ENCODE assay signal across 8 cellular contexts in the genomic region with DNA sequence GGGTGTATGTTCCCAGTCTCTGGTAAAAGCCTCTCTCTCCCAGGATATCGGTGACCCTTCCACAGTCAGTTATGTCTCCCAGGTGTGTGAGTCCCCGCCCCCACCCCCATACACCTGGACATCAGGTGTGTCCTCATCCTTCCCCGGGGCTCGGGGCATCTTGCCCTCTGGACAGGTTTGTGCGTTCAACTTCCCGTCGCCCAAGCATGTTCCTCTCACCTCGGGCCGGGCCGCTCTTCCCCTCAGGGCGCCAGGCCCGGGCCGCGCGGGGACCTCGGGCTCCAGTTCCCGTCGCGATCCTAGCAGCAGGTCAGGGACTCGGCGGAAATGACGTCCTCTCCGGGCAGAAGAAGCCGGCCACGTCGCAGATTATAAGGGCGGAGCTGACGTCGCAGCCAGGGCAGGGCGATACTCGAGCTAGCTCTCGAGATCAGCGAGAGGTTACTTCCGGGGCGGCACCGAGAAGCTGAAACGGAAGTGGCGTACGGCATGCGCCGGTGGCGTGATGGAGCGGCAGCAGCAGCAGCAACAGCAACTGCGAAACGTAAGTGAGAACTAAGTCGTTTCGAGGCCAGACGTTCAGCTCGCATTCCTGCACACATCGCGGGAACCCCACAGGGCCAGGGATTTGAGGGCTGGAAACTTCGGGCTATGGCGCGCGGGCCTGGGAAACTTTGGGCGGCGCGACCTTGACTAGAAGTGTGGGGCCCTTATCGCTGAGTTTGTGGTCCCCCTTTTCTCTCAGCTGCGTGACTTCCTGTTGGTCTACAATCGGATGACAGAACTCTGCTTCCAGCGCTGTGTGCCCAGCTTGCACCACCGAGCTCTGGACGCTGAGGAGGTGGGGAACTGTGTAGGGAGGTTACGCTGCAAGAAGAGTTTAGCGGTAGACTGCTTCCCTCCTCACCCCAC. TPM values are rescaled to one million over a fixed set of nuclear protein-coding genes. Genes with fewer than 3 reads are reported as not detected.
DNase-seq lines count a peak whose midpoint lies in the region; ATAC-seq and TF ChIP-seq lines count a peak whose summit lies in the region.

A gene with protein sequence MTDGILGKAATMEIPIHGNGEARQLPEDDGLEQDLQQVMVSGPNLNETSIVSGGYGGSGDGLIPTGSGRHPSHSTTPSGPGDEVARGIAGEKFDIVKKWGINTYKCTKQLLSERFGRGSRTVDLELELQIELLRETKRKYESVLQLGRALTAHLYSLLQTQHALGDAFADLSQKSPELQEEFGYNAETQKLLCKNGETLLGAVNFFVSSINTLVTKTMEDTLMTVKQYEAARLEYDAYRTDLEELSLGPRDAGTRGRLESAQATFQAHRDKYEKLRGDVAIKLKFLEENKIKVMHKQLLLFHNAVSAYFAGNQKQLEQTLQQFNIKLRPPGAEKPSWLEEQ (minus strand): TSS at position 320 of the 912 bp plus-strand sequence. CDS start 910 bp downstream, outside the sequence.
A gene with protein sequence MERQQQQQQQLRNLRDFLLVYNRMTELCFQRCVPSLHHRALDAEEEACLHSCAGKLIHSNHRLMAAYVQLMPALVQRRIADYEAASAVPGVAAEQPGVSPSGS (plus strand): TSS at position 490 of the 912 bp plus-strand sequence. CDS start 16 bp downstream, at position 506.

- H3K4me2 ChIP-seq in PC-3 (ENCODE audit: low read length) = peak within 1 kb of the TSS; percentile 92

- TF ChIP-seq RAD21 in Ishikawa (IDR thresholded peaks at IDR 0.05; ENCODE audit: low read depth) = no peak

- no peaks in the 10 kb centered on the region for H3K27me3 ChIP-seq in PC-3 (ENCODE audit: low read length)

- H3K4me3 ChIP-seq in PC-3 (ENCODE audit: low read length) = peak within 1 kb of the TSS; percentile 95
- H3K4me3 ChIP-seq in mucosa of descending colon = peak within 1 kb of the TSS; percentile 50

- H3K79me2 ChIP-seq in PC-3 (ENCODE audit: low read length) = peaks cover 57% of the 10 kb centered on the region

- H3K9me2 ChIP-seq in PC-3 (replicated peaks; ENCODE audit: low read length) = no peaks in the 10 kb centered on the region

- peak within 1 kb of the TSS; percentile 96 for H3K9ac ChIP-seq in PC-3 (ENCODE audit: low read length)

- no peaks in the 10 kb centered on the region for H3K9me3 ChIP-seq in PC-3 (ENCODE audit: low read length)
- H3K9me3 ChIP-seq in mucosa of descending colon = no peaks in the 10 kb centered on the region

- CTCF ChIA-PET in PC-3 (lab: Charles Lee) = interaction anchor here (0.5 to 0.8 kb wide), 2 partner anchors 103 to 187 kb away, joined by 8 read pairs; no protein-coding TSS in a partner anchor

- H2AFZ ChIP-seq in PC-3 (ENCODE audit: low read length) = peak within 1 kb of the TSS; percentile 81

- H3K4me1 ChIP-seq in PC-3 (ENCODE audit: insufficient read depth, low read length) (peaks cover 17% of the 10 kb centered on the region), mucosa of descending colon (ENCODE audit: low read depth) (peaks cover 34% of the 10 kb centered on the region)

- DNase-seq in DMS114 treated with DMSO at 0.1 percent for 48 hours (lab: John Stamatoyannopoulos, UW; ENCODE audit: unreplicated experiment) (peak; percentile 90), PC-3 (peak; percentile 97), activated T-cell treated with anti-CD3 and anti-CD28 coated beads for 48 hours (ENCODE audit: low read depth) (peak; percentile 96), epithelial cell of prostate (ENCODE audit: low read depth, low spot score) (peak; percentile 92), mucosa of descending colon (peak; percentile 98 to 99 (median 99))
- peak; percentile 96 for DNase-seq in stimulated activated CD8-positive, alpha-beta memory T cell treated with anti-CD3 and anti-CD28 coated beads, Interleukin-4, amount 100 ng/mL, for 24 hours (ENCODE audit: low read depth)

- H4K20me1 ChIP-seq in PC-3 (ENCODE audit: low read length) = no peaks in the 10 kb centered on the region

- H3K27ac ChIP-seq in PC-3 (ENCODE audit: low read length) (peak within 1 kb of the TSS; percentile 73), epithelial cell of prostate (peak within 1 kb of the TSS; percentile 84)

- ATAC-seq in GM21576 (IDR thresholded peaks at IDR 0.05; ENCODE audit: unreplicated experiment) (peak; percentile 99), PC-3 (peak; percentile 95), mucosa of descending colon (peak; percentile 99)

- POLR2A ChIA-PET in PC-3 (lab: Charles Lee; ENCODE audit: unreplicated experiment) = interaction anchor here (0.6 to 1.0 kb wide), 5 partner anchors 25 to 883 kb away, joined by 3 to 4 read pairs (median 3); a partner anchor contains a TSS

- intact Hi-C loops in PC-3 (cut with micrococcal nuclease) = loop anchor here (1.0 to 5.0 kb wide), 3 partner anchors 121 to 202 kb away; a partner anchor contains a TSS
- intact Hi-C loops in mucosa of descending colon (cut with DNase I, micrococcal nuclease) = no loop called here

- no peaks in the 10 kb centered on the region for H3F3A ChIP-seq in PC-3 (ENCODE audit: low read length, unreplicated experiment)

- H3K36me3 ChIP-seq in PC-3 (ENCODE audit: low read depth, low read length) (peaks cover 48% of the 10 kb centered on the region), mucosa of descending colon (ENCODE audit: low read depth) (peaks cover 5% of the 10 kb centered on the region)

- TF ChIP-seq EP300 in Ishikawa (IDR thresholded peaks at IDR 0.05; ENCODE audit: borderline replicate concordance) = 0 out of 2 replicates have a peak, but pooled peaks have one; percentile 28

- TSS peak; percentile 47 for BruUV-seq in PC-3 (replicated peaks; lab: Mats Ljungman, UMichigan)

- no peak for TF ChIP-seq CTCF in PC-3 (conservative IDR thresholded peaks at IDR 0.05; ENCODE audit: low read depth, low read length)
- TF ChIP-seq CTCF in mucosa of descending colon (IDR thresholded peaks at IDR 0.05) = no peak

TF ChIP-seq in Ishikawa, 13 proteins besides CTCF, POLR2A, EP300 and RAD21:
- TF ChIP-seq TAF1 (IDR thresholded peaks at IDR 0.05; ENCODE audit: low read depth) = peak; percentile 67
- TF ChIP-seq TCF12 (IDR thresholded peaks at IDR 0.05; ENCODE audit: low read depth) = no peak; the same call in 1 of the 2 replicates
- peak; percentile 59 for TF ChIP-seq YY1 (IDR thresholded peaks at IDR 0.05; ENCODE audit: low read depth)
- TF ChIP-seq CREB1 (IDR thresholded peaks at IDR 0.05; ENCODE audit: low read depth) = peak; percentile 96
- TF ChIP-seq FOXM1 (IDR thresholded peaks at IDR 0.05; ENCODE audit: borderline replicate concordance, low read depth) = no peak
- TF ChIP-seq NFIC (IDR thresholded peaks at IDR 0.05) = no peak
- no peak for TF ChIP-seq TEAD4 (IDR thresholded peaks at IDR 0.05)
- no peak; the same call in 1 of the 2 replicates for TF ChIP-seq EGR1 (IDR thresholded peaks at IDR 0.05)
- TF ChIP-seq, protein P1, sequence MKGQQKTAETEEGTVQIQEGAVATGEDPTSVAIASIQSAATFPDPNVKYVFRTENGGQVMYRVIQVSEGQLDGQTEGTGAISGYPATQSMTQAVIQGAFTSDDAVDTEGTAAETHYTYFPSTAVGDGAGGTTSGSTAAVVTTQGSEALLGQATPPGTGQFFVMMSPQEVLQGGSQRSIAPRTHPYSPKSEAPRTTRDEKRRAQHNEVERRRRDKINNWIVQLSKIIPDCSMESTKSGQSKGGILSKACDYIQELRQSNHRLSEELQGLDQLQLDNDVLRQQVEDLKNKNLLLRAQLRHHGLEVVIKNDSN (IDR thresholded peaks at IDR 0.05) = 0 out of 2 replicates have a peak, but pooled peaks have one; percentile 26
- no peak for TF ChIP-seq CEBPB (IDR thresholded peaks at IDR 0.05)
- TF ChIP-seq ZBTB7A (IDR thresholded peaks at IDR 0.05; ENCODE audit: low read depth) = no peak
- TF ChIP-seq, protein P2, sequence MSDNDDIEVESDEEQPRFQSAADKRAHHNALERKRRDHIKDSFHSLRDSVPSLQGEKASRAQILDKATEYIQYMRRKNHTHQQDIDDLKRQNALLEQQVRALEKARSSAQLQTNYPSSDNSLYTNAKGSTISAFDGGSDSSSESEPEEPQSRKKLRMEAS (IDR thresholded peaks at IDR 0.05) = peak; percentile 89
- TF ChIP-seq, protein P3, sequence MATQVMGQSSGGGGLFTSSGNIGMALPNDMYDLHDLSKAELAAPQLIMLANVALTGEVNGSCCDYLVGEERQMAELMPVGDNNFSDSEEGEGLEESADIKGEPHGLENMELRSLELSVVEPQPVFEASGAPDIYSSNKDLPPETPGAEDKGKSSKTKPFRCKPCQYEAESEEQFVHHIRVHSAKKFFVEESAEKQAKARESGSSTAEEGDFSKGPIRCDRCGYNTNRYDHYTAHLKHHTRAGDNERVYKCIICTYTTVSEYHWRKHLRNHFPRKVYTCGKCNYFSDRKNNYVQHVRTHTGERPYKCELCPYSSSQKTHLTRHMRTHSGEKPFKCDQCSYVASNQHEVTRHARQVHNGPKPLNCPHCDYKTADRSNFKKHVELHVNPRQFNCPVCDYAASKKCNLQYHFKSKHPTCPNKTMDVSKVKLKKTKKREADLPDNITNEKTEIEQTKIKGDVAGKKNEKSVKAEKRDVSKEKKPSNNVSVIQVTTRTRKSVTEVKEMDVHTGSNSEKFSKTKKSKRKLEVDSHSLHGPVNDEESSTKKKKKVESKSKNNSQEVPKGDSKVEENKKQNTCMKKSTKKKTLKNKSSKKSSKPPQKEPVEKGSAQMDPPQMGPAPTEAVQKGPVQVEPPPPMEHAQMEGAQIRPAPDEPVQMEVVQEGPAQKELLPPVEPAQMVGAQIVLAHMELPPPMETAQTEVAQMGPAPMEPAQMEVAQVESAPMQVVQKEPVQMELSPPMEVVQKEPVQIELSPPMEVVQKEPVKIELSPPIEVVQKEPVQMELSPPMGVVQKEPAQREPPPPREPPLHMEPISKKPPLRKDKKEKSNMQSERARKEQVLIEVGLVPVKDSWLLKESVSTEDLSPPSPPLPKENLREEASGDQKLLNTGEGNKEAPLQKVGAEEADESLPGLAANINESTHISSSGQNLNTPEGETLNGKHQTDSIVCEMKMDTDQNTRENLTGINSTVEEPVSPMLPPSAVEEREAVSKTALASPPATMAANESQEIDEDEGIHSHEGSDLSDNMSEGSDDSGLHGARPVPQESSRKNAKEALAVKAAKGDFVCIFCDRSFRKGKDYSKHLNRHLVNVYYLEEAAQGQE (IDR thresholded peaks at IDR 0.05; ENCODE audit: low read depth) = no peak

RNA-seq across cellular contexts. Expression of the first gene that starts in this region (rescaled TPM):
- 57.2 and 65.2 TPM in 2 replicates for total RNA-seq in PC-3 (2014; rRNA removed)
- total RNA-seq in mucosa of descending colon = 10 to 100 TPM; 52.7 to 85.0 (median 76.6) TPM

RNA-seq across cellular contexts. Expression of the second gene that starts in this region (rescaled TPM):
- 25.5 and 26.4 TPM in 2 replicates for total RNA-seq in PC-3 (2014; rRNA removed)
- total RNA-seq in mucosa of descending colon = 10 to 100 TPM; 36.9 to 42.4 (median 41.0) TPM

Comparison
In these comparisons a context has a peak if more than half of its experiments do, and no peak if none do; other contexts are left out.
1. Peak in every context shown above with its lines: DNase-seq, ATAC-seq, H3K4me3 ChIP-seq and H3K27ac ChIP-seq.